ENCODE assay signal across 23 cellular contexts in genomic region chr3:55877703-55878102, GRCh38.
DNase-seq lines count a peak whose midpoint lies in the region; TF ChIP-seq lines count a peak whose summit lies in the region.
"Had no signal": no experiment of that assay in that cellular context is flagged by ENCODE, and none has a peak within 500 bp of the region (broad histone marks: within the 10 kb centered on the region; RNA-seq: fewer than 3 reads in every experiment).

No MANE protein-coding gene starts in this region.

- TF ChIP-seq CTCF in AG04450 (IDR thresholded peaks at IDR 0.05; ENCODE audit: low read depth, low read length), result 0 out of 2 replicates have a peak, but pooled peaks have one; percentile 6
- no peak for TF ChIP-seq CTCF in brain microvascular endothelial cell (IDR thresholded peaks at IDR 0.05; ENCODE audit: low read depth, low read length, missing control alignments)

- no peaks in the 10 kb centered on the region for H3K27me3 Mint-ChIP-seq in CD8-positive, alpha-beta memory T cell
- H3K27me3 Mint-ChIP-seq: activated CD4-positive, alpha-beta T cell treated with anti-CD3 and anti-CD28 coated beads, Interleukin-2, amount 10 ng/mL, durations not matched to agents 24 days and 14 days; CD4-positive, CD25-positive, alpha-beta regulatory T cell; naive B cell had no signal

- no peaks in the 10 kb centered on the region for H3K36me3 ChIP-seq in brain microvascular endothelial cell (replicated peaks)
- no peaks in the 10 kb centered on the region for H3K36me3 ChIP-seq in CD8-positive, alpha-beta memory T cell (ENCODE audit: insufficient read depth, low read length)
- H3K36me3 ChIP-seq: MG63, right atrium auricular region, stomach had no signal

- peaks cover 0 to 17% (median 2%) of the 10 kb centered on the region in 5 donors for H3K9me3 Mint-ChIP-seq in CD8-positive, alpha-beta memory T cell
- H3K9me3 Mint-ChIP-seq: activated CD4-positive, alpha-beta T cell treated with anti-CD3 and anti-CD28 coated beads, Interleukin-2, amount 10 ng/mL, durations not matched to agents 24 days and 14 days; activated naive CD8-positive, alpha-beta T cell treated with anti-CD3 and anti-CD28 coated beads, Interleukin-2, amount 50 U/mL, for 24 hours; CD4-positive, CD25-positive, alpha-beta regulatory T cell had no signal

- H3K36me3 Mint-ChIP-seq in CD8-positive, alpha-beta memory T cell, result no peaks in the 10 kb centered on the region
- H3K36me3 Mint-ChIP-seq: CD4-positive, CD25-positive, alpha-beta regulatory T cell; naive B cell had no signal

- no peaks in the 10 kb centered on the region for H3K4me1 ChIP-seq in CD8-positive, alpha-beta memory T cell (ENCODE audit: insufficient read depth, low read length)
- H3K4me1 ChIP-seq: right atrium auricular region, stomach had no signal

- DNase-seq in AG04450 (ENCODE audit: low read depth, low spot score), result no peak
- DNase-seq in HEK293T (ENCODE audit: extremely low spot score), result peak; percentile 22
- peak; percentile 37 for DNase-seq in SK-MEL-5 (ENCODE audit: low read depth, low spot score)
- peak; percentile 56 for DNase-seq in iPS-NIHi11 (ENCODE audit: low spot score)
- no peak for DNase-seq in stimulated activated CD4-positive, alpha-beta T cell treated with anti-CD3 and anti-CD28 coated beads, Interleukin-1b, Interleukin-23, amount 100 ng/mL, for 48 hours
- no peak for DNase-seq in LoVo (ENCODE audit: low spot score)
- no peak for DNase-seq in brain microvascular endothelial cell
- no peak for DNase-seq in CD8-positive, alpha-beta memory T cell
- DNase-seq: activated CD4-positive, alpha-beta T cell treated with anti-CD3 and anti-CD28 coated beads, Interleukin-2, amount 10 ng/mL, durations not matched to agents 24 days and 14 days; activated effector memory CD4-positive, alpha-beta T cell treated with Interleukin-2 at 50 U/mL for 16 hours; activated naive CD8-positive, alpha-beta T cell treated with anti-CD3 and anti-CD28 coated beads, Interleukin-2, amount 50 U/mL, for 24 hours; CD4-positive, CD25-positive, alpha-beta regulatory T cell; DMS153; GF-D8; mesenchymal stem cell; MG63; naive B cell; NCI-H1436; NCI-H510A treated with DMSO at 0.1 percent for 48 hours; stimulated activated CD4-positive, alpha-beta T cell treated with anti-CD3 and anti-CD28 coated beads, Interleukin-12 subunit alpha, Interleukin-12 subunit beta, amount 100 ng/mL, for 4 hours; stomach; T-helper 17 cell had no signal

- H3K4me3 ChIP-seq in AG04450 (ENCODE audit: low read depth, low read length), result no peak overlapping the region
- H3K4me3 ChIP-seq in brain microvascular endothelial cell (ENCODE audit: low read depth, low read length), result no peak overlapping the region
- H3K4me3 ChIP-seq in CD8-positive, alpha-beta memory T cell (ENCODE audit: low read length), result no peak overlapping the region
- H3K4me3 ChIP-seq: MG63, right atrium auricular region, stomach had no signal

- no peaks in the 10 kb centered on the region for H3K4me1 Mint-ChIP-seq in CD8-positive, alpha-beta memory T cell
- H3K4me1 Mint-ChIP-seq: activated CD4-positive, alpha-beta T cell treated with anti-CD3 and anti-CD28 coated beads, Interleukin-2, amount 10 ng/mL, durations not matched to agents 24 days and 14 days; activated naive CD8-positive, alpha-beta T cell treated with anti-CD3 and anti-CD28 coated beads, Interleukin-2, amount 50 U/mL, for 24 hours; CD4-positive, CD25-positive, alpha-beta regulatory T cell; naive B cell; T-helper 17 cell had no signal

- in situ Hi-C loops in SK-MEL-5 (cut with HindIII; ENCODE audit: low pct_unique_long_range_greater_than_20kb, low sequenced_read_pairs), result no loop called here
- in situ Hi-C loops in brain microvascular endothelial cell (cut with HindIII; ENCODE audit: low pct_ligation_motif_present, low sequenced_read_pairs), result no loop called here

- no peak overlapping the region for H3K27ac Mint-ChIP-seq in CD8-positive, alpha-beta memory T cell
- H3K27ac Mint-ChIP-seq: activated CD4-positive, alpha-beta T cell treated with anti-CD3 and anti-CD28 coated beads, Interleukin-2, amount 10 ng/mL, durations not matched to agents 24 days and 14 days; activated naive CD8-positive, alpha-beta T cell treated with anti-CD3 and anti-CD28 coated beads, Interleukin-2, amount 50 U/mL, for 24 hours; naive B cell; T-helper 17 cell had no signal

- CTCF ChIA-PET in AG04450 (lab: Charles Lee) (no interaction called here), HEK293T (lab: Yijun Ruan, JAX) (interaction anchor here (0.9 kb wide), 1 partner anchor 20 kb away, joined by 4 read pairs; no protein-coding TSS in a partner anchor)
- CTCF ChIA-PET in CD8-positive, alpha-beta memory T cell (lab: Charles Lee), result no interaction called here

- no peak overlapping the region for H3K4me3 Mint-ChIP-seq in CD8-positive, alpha-beta memory T cell
- H3K4me3 Mint-ChIP-seq: activated CD4-positive, alpha-beta T cell treated with anti-CD3 and anti-CD28 coated beads, Interleukin-2, amount 10 ng/mL, durations not matched to agents 24 days and 14 days; activated naive CD8-positive, alpha-beta T cell treated with anti-CD3 and anti-CD28 coated beads, Interleukin-2, amount 50 U/mL, for 24 hours; CD4-positive, CD25-positive, alpha-beta regulatory T cell; naive B cell; T-helper 17 cell had no signal

- POLR2A ChIA-PET in AG04450 (lab: Yijun Ruan, JAX), result no interaction called here
- POLR2A ChIA-PET in HEK293T (lab: Yijun Ruan, JAX), result no interaction called here
- POLR2A ChIA-PET in CD8-positive, alpha-beta memory T cell (lab: Charles Lee), result no interaction called here

- H3K27me3 ChIP-seq in AG04450 (ENCODE audit: control insufficient read depth, insufficient read depth, low read length) (no peaks in the 10 kb centered on the region), brain microvascular endothelial cell (replicated peaks) (no peaks in the 10 kb centered on the region)
- no peaks in the 10 kb centered on the region for H3K27me3 ChIP-seq in CD8-positive, alpha-beta memory T cell (ENCODE audit: insufficient read depth, low read length, poor library complexity, severe bottlenecking)
- H3K27me3 ChIP-seq: MG63, right atrium auricular region, stomach had no signal

- H3K27ac ChIP-seq in AG04450 (ENCODE audit: low read depth, low read length), result no peak overlapping the region
- H3K27ac ChIP-seq in brain microvascular endothelial cell, result no peak overlapping the region
- H3K27ac ChIP-seq in CD8-positive, alpha-beta memory T cell (ENCODE audit: low read depth, low read length), result no peak overlapping the region
- H3K27ac ChIP-seq: right atrium auricular region, stomach had no signal

- no peaks in the 10 kb centered on the region for H3K9me3 ChIP-seq in AG04450 (ENCODE audit: control insufficient read depth, insufficient read depth, low read length)
- H3K9me3 ChIP-seq in CD8-positive, alpha-beta memory T cell (ENCODE audit: low read length), result no peaks in the 10 kb centered on the region
- H3K9me3 ChIP-seq: MG63, right atrium auricular region, stomach had no signal

TF ChIP-seq in HEK293T, 16 proteins besides CTCF, POLR2A, EP300 and RAD21:
- no peak for TF ChIP-seq NFRKB (IDR thresholded peaks at IDR 0.05)
- no peak for TF ChIP-seq FOXA1 (IDR thresholded peaks at IDR 0.05)
- no peak for TF ChIP-seq SUZ12 (IDR thresholded peaks at IDR 0.05)
- TF ChIP-seq TARDBP (IDR thresholded peaks at IDR 0.05), result no peak
- no peak for TF ChIP-seq SP1 (IDR thresholded peaks at IDR 0.05)
- no peak for TF ChIP-seq ZNF384 (IDR thresholded peaks at IDR 0.05)
- no peak for TF ChIP-seq LEF1 (IDR thresholded peaks at IDR 0.05; ENCODE audit: borderline replicate concordance)
- no peak for TF ChIP-seq L3MBTL2 (conservative IDR thresholded peaks at IDR 0.05)
- no peak for TF ChIP-seq FOXM1 (IDR thresholded peaks at IDR 0.05; ENCODE audit: borderline replicate concordance)
- TF ChIP-seq BHLHE40 (IDR thresholded peaks at IDR 0.05; ENCODE audit: borderline replicate concordance), result no peak
- no peak for TF ChIP-seq FOXK2 (IDR thresholded peaks at IDR 0.05)
- no peak for TF ChIP-seq HDGF (IDR thresholded peaks at IDR 0.05; ENCODE audit: borderline replicate concordance)
- TF ChIP-seq ELF4 (IDR thresholded peaks at IDR 0.05), result no peak
- no peak for TF ChIP-seq CTBP1 (IDR thresholded peaks at IDR 0.05; ENCODE audit: borderline replicate concordance)

Comparison
In these comparisons a context has a peak if more than half of its experiments do, and no peak if none do; other contexts are left out.
1. DNase-seq: peak in HEK293T (single experiment), SK-MEL-5 (single experiment) and iPS-NIHi11 (single experiment); none in AG04450 (single experiment), stimulated activated CD4-positive, alpha-beta T cell treated with anti-CD3 and anti-CD28 coated beads, Interleukin-1b, Interleukin-23, amount 100 ng/mL, for 48 hours (single experiment), LoVo (single experiment), brain microvascular endothelial cell (single experiment) and CD8-positive, alpha-beta memory T cell (0 of 5).